In the genomic region with DNA sequence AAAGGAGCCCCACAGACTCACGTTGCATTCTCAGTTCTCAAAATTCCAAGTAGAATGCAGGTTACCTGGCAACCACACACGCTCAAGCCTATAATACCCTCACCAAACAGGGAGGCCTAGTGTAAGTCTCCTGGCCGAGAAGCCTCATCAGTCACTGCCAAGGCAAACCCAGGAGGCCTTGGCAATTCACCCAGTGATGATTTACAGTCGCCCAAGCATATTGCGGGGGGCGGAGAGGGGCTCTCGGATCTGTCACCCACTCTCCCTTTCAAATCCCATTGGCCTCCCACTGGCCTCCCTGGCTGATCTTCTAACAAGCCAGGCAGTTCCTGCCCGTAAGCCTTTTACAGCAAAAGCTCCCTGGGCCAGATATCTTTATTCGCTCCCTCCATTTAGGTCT, we compare ENCODE assay signal across 8 cellular contexts. TPM values are rescaled to one million over a fixed set of nuclear protein-coding genes. Genes with fewer than 3 reads are reported as not detected.
DNase-seq lines count a peak whose midpoint lies in the region; FAIRE-seq and TF ChIP-seq lines count a peak whose summit lies in the region.

No MANE protein-coding gene starts in this region.

- H4K8ac ChIP-seq in neuronal stem cell (ENCODE audit: low read depth, low read length): no peak overlapping the region

- DNase-seq in GM12864 (ENCODE audit: low read depth) (no peak), epithelial cell of prostate (ENCODE audit: low read depth, low spot score) (no peak), neuronal stem cell (ENCODE audit: low spot score) (no peak), ecto neural progenitor cell (ENCODE audit: low spot score) (no peak), RCC 7860 (ENCODE audit: low spot score) (no peak), GM19238 (ENCODE audit: insufficient read length, low spot score) (no peak)
- DNase-seq in stimulated activated CD4-positive, alpha-beta T cell treated with anti-CD3 and anti-CD28 coated beads, Interleukin-2, amount 100 ng/mL, for 48 hours: no peak

- FAIRE-seq in RCC 7860 (lab: Jason Lieb, UNC): no peak

- peaks cover 24% of the 10 kb centered on the region for H3K4me1 ChIP-seq in OCI-LY3 (ENCODE audit: low read length)
- peaks cover 6 to 8% of the 10 kb centered on the region in 2 donors for H3K4me1 ChIP-seq in neuronal stem cell (ENCODE audit: control insufficient read depth in 2 of 2, insufficient read depth in 1 of 2, low read depth in 1 of 2, low read length in 2 of 2)

- H2BK5ac ChIP-seq in neuronal stem cell (ENCODE audit: low read length): peak overlapping the region; percentile 100

- H2BK120ac ChIP-seq in neuronal stem cell (ENCODE audit: low read depth, low read length): no peak overlapping the region

- H3K9me3 ChIP-seq in OCI-LY3 (ENCODE audit: insufficient read depth, low read length) (no peaks in the 10 kb centered on the region), neuronal stem cell (replicated peaks in 1 of 2; ENCODE audit: control insufficient read depth in 2 of 2, insufficient read depth in 1 of 2, low read depth in 1 of 2, low read length in 2 of 2) (peaks cover 0 to 7% of the 10 kb centered on the region in 2 donors)

- no peak overlapping the region for H3K18ac ChIP-seq in neuronal stem cell (ENCODE audit: low read length)

- H3K4me2 ChIP-seq in OCI-LY3 (ENCODE audit: low read length) (peak overlapping the region; percentile 89), neuronal stem cell (ENCODE audit: insufficient read depth, low read length, poor library complexity, severe bottlenecking) (peak overlapping the region; percentile 75)

- no peak overlapping the region for H3K14ac ChIP-seq in neuronal stem cell (ENCODE audit: low read length)

- TF ChIP-seq CTCF in GM12864 (IDR thresholded peaks at IDR 0.05; ENCODE audit: low read depth, low read length, missing control alignments) (no peak), OCI-LY3 (IDR thresholded peaks at IDR 0.05; ENCODE audit: low read depth, low read length) (no peak)

- no peak overlapping the region for H2AK5ac ChIP-seq in neuronal stem cell (ENCODE audit: low read depth, low read length)

- H2AFZ ChIP-seq in OCI-LY3 (ENCODE audit: low read depth, low read length) (no peak overlapping the region), neuronal stem cell (ENCODE audit: low read length) (no peak overlapping the region)

- H2BK12ac ChIP-seq in neuronal stem cell (ENCODE audit: low read length): no peak overlapping the region

- H3K4ac ChIP-seq in neuronal stem cell (ENCODE audit: low read length): no peak overlapping the region

- H3K79me1 ChIP-seq in neuronal stem cell (ENCODE audit: low read depth, low read length): peaks cover 11% of the 10 kb centered on the region

- H3K79me2 ChIP-seq in OCI-LY3 (ENCODE audit: low read length): peaks cover 62% of the 10 kb centered on the region

- no peak overlapping the region for H3K23ac ChIP-seq in neuronal stem cell (ENCODE audit: low read depth, low read length, poor library complexity)

- H3K4me3 ChIP-seq in GM12864 (ENCODE audit: low read depth, low read length) (peak overlapping the region; percentile 93), OCI-LY3 (ENCODE audit: low read length) (peak overlapping the region; percentile 90), neuronal stem cell (ENCODE audit: low read length in 2 of 2) (peak overlapping the region; percentile 89 to 97)

- no CpG with 5 or more reads among the region's 9 CpGs for WGBS in neuronal stem cell (ENCODE audit: extremely low coverage in 2 of 2, insufficient read length in 2 of 2, insufficient replicate concordance in 1 of 2), 2 donors

- H3K36me3 ChIP-seq in OCI-LY3 (replicated peaks; ENCODE audit: low read depth, low read length) (peaks cover 25% of the 10 kb centered on the region), neuronal stem cell (replicated peaks in 1 of 2; ENCODE audit: control insufficient read depth in 2 of 2, insufficient read depth in 2 of 2, low read length in 2 of 2) (peaks cover 10 to 57% of the 10 kb centered on the region in 2 donors)

- H2BK15ac ChIP-seq in neuronal stem cell (ENCODE audit: low read length): no peak overlapping the region

- H3K27me3 ChIP-seq in OCI-LY3 (ENCODE audit: low read depth, low read length) (no peaks in the 10 kb centered on the region), neuronal stem cell (ENCODE audit: control insufficient read depth in 3 of 3, insufficient read depth in 3 of 3, low read depth in 1 of 3, low read length in 3 of 3) (no peaks in the 10 kb centered on the region)

- peak overlapping the region; percentile 89 for H3K9ac ChIP-seq in OCI-LY3 (ENCODE audit: low read length)
- no peak overlapping the region for H3K9ac ChIP-seq in neuronal stem cell (ENCODE audit: low read depth, low read length, poor library complexity)

- no peak overlapping the region for H3K27ac ChIP-seq in OCI-LY3 (ENCODE audit: low read length)
- H3K27ac ChIP-seq in epithelial cell of prostate: peak overlapping the region; percentile 63
- no peak overlapping the region for H3K27ac ChIP-seq in neuronal stem cell (replicated peaks; ENCODE audit: low read length)

- no peak overlapping the region for H4K91ac ChIP-seq in neuronal stem cell (ENCODE audit: low read depth, low read length, poor library complexity)

- H4K20me1 ChIP-seq in OCI-LY3 (ENCODE audit: insufficient read depth, low read length): peaks cover 30% of the 10 kb centered on the region

RNA-seq across cellular contexts. Expression of a gene that starts 1.1 kb away (rescaled TPM):
- polyA plus RNA-seq in neuronal stem cell (2013, experiment 1 of 2): 180 TPM
- 175 TPM for polyA plus RNA-seq in neuronal stem cell (2013, experiment 2 of 2)

RNA-seq across cellular contexts. Expression of a gene that starts 32.1 kb away (rescaled TPM):
- polyA plus RNA-seq in neuronal stem cell (2013, experiment 1 of 2): 35.1 TPM
- polyA plus RNA-seq in neuronal stem cell (2013, experiment 2 of 2): 35.0 TPM

RNA-seq across cellular contexts. Expression of a gene that starts 38.1 kb away (rescaled TPM):
- polyA plus RNA-seq in neuronal stem cell (2013, experiment 1 of 2): 15.0 TPM
- 15.2 TPM for polyA plus RNA-seq in neuronal stem cell (2013, experiment 2 of 2)

RNA-seq across cellular contexts. Expression of a gene that starts 46.6 kb away (rescaled TPM):
- polyA plus RNA-seq in neuronal stem cell (2013, experiment 1 of 2): 0.04 TPM
- polyA plus RNA-seq in neuronal stem cell (2013, experiment 2 of 2): 0.06 TPM
